ENCODE assay signal across 23 cellular contexts in genomic region chr19:4350111-4350510, GRCh38. TPM values are rescaled to one million over a fixed set of nuclear protein-coding genes. Genes with fewer than 3 reads are reported as not detected.
DNase-seq lines count a peak whose midpoint lies in the region; ATAC-seq, FAIRE-seq and TF ChIP-seq lines count a peak whose summit lies in the region.
"Had no signal": no experiment of that assay in that cellular context is flagged by ENCODE, and none has a peak within 500 bp of the region (broad histone marks: within the 10 kb centered on the region; RNA-seq: fewer than 3 reads in every experiment).

No MANE protein-coding gene starts in this region.

- no peak overlapping the region for H3K18ac ChIP-seq in H1 (ENCODE audit: extremely low read depth, low read length)

- H3K4me3 Mint-ChIP-seq in activated naive CD4-positive, alpha-beta T cell treated with anti-CD3 and anti-CD28 coated beads, Interleukin-2, amount 10 ng/mL, durations not matched to agents 7 days and 5 days, result no peak overlapping the region
- no peak overlapping the region for H3K4me3 Mint-ChIP-seq in stimulated activated naive B cell treated with anti-CD40 and anti-IgM and Interleukin-4, amounts not matched to agents 10 μg/mL and 1 μg/mL and 100 μg/mL, for 72 hours
- H3K4me3 Mint-ChIP-seq: CD4-positive, CD25-positive, alpha-beta regulatory T cell; IgD-negative memory B cell had no signal

- no peak for TF ChIP-seq EP300 in H1 (IDR thresholded peaks at IDR 0.05; ENCODE audit: borderline replicate concordance in 1 of 2, low read depth in 2 of 2, low read length in 2 of 2)

- H2BK12ac ChIP-seq in H1 (ENCODE audit: low read depth, low read length), result no peak overlapping the region

- H2BK120ac ChIP-seq in H1 (replicated peaks; ENCODE audit: low read depth, low read length), result no peak overlapping the region

- no peak for ATAC-seq in stimulated activated naive B cell treated with anti-CD40 and anti-IgM and Interleukin-4, amounts not matched to agents 10 μg/mL and 1 μg/mL and 100 μg/mL, for 72 hours (replicated peaks)
- ATAC-seq: GM12878, HCT116 had no signal

- H2BK15ac ChIP-seq in H1 (ENCODE audit: low read length), result no peak overlapping the region

- TF ChIP-seq POLR2A in H1 (IDR thresholded peaks at IDR 0.05; ENCODE audit: control extremely low read depth in 1 of 2, low read depth in 2 of 2, low read length in 2 of 2), result no peak

- H3K4me3 ChIP-seq in H7 (ENCODE audit: insufficient read depth, low read depth, low read length), result no peak overlapping the region
- H3K4me3 ChIP-seq in H1 (ENCODE audit: extremely low read depth in 1 of 4, insufficient read depth in 2 of 4, low read depth in 3 of 4, low read length in 4 of 4), result no peak overlapping the region
- H3K4me3 ChIP-seq: GM12878, SJCRH30 had no signal

- H3K9ac ChIP-seq in H1 (replicated peaks in 1 of 4; ENCODE audit: extremely low read depth in 1 of 4, low read depth in 3 of 4, low read length in 3 of 4), result no peak overlapping the region

- no peak for DNase-seq in activated naive CD4-positive, alpha-beta T cell treated with anti-CD3 and anti-CD28 coated beads, Interleukin-2, amount 10 ng/mL, durations not matched to agents 7 days and 5 days
- DNase-seq in activated naive CD4-positive, alpha-beta T cell treated with anti-CD3 and anti-CD28 coated beads, Interleukin-2, amount 50 U/mL, for 16 hours, result no peak
- peak; percentile 22 for DNase-seq in H7
- DNase-seq in H1 (ENCODE audit: low read depth in 1 of 2, low spot score in 2 of 2), result no peak
- DNase-seq in stimulated activated naive B cell treated with anti-CD40 and anti-IgM and Interleukin-4, amounts not matched to agents 10 μg/mL and 1 μg/mL and 100 μg/mL, for 72 hours, result no peak
- DNase-seq in activated CD8-positive, alpha-beta memory T cell treated with anti-CD3 and anti-CD28 coated beads, Interleukin-2, amount 50 U/mL, for 4 hours, result no peak
- DNase-seq in D721Med (ENCODE audit: insufficient read length, low spot score), result no peak
- DNase-seq: Caco-2; CD4-positive, CD25-positive, alpha-beta regulatory T cell; DND-41; Karpas-422; NCI-H1694 treated with DMSO at 0.1 percent for 48 hours; NCI-H2081 treated with DMSO at 0.1 percent for 48 hours; NCI-H2171 treated with DMSO at 0.1 percent for 48 hours; NCI-H526; SJCRH30 had no signal

- no peak overlapping the region for H3K4ac ChIP-seq in H1 (replicated peaks; ENCODE audit: insufficient read length, low read depth, low read length)

- no peak overlapping the region for H2BK20ac ChIP-seq in H1 (ENCODE audit: low read length)

- H3K4me2 ChIP-seq in H1 (ENCODE audit: insufficient read depth in 1 of 2, low read depth in 2 of 2, low read length in 2 of 2), result no peak overlapping the region

- POLR2A ChIA-PET in H1 (lab: Charles Lee; ENCODE audit: partially characterized antibody), result interaction anchor here (1.3 kb wide), 1 partner anchor 83 kb away, joined by 3 read pairs; no protein-coding TSS in a partner anchor

- H2AK5ac ChIP-seq in H1 (ENCODE audit: low read depth, low read length), result no peak overlapping the region

- H3K9me3 ChIP-seq in H1 (ENCODE audit: insufficient read depth in 2 of 2, low read depth in 1 of 2, low read length in 1 of 2), result no peaks in the 10 kb centered on the region
- H3K9me3 ChIP-seq: Caco-2, SJCRH30 had no signal

- FAIRE-seq in H1 (lab: Jason Lieb, UNC) (no peak), D721Med (lab: Jason Lieb, UNC) (no peak)
- FAIRE-seq: A204.1, GM12878, RCC 7860 had no signal

- H3K4me1 ChIP-seq in H1 (replicated peaks in 1 of 4; ENCODE audit: control insufficient read depth in 3 of 4, insufficient read depth in 4 of 4, low read length in 3 of 4), result peaks cover 0 to 2% (median 0%) of the 10 kb centered on the region in 4 experiments; a peak in 1 of 7 replicates
- H3K4me1 ChIP-seq: Caco-2, SJCRH30 had no signal

- H4K91ac ChIP-seq in H1 (replicated peaks; ENCODE audit: insufficient read length, low read length), result no peak overlapping the region

- no peak overlapping the region for H3K23ac ChIP-seq in H1 (ENCODE audit: insufficient read length)

- H4K20me1 ChIP-seq in H1 (replicated peaks in 1 of 2; ENCODE audit: control insufficient read depth in 1 of 2, insufficient read depth in 2 of 2, low read length in 2 of 2), result peaks cover 0 to 11% of the 10 kb centered on the region in 2 experiments

- no peaks in the 10 kb centered on the region for H3K9me3 Mint-ChIP-seq in activated naive CD4-positive, alpha-beta T cell treated with anti-CD3 and anti-CD28 coated beads, Interleukin-2, amount 10 ng/mL, durations not matched to agents 7 days and 5 days
- H3K9me3 Mint-ChIP-seq in stimulated activated naive B cell treated with anti-CD40 and anti-IgM and Interleukin-4, amounts not matched to agents 10 μg/mL and 1 μg/mL and 100 μg/mL, for 72 hours, result no peaks in the 10 kb centered on the region
- H3K9me3 Mint-ChIP-seq: CD4-positive, CD25-positive, alpha-beta regulatory T cell had no signal

- peaks cover 17% of the 10 kb centered on the region for H3K36me3 Mint-ChIP-seq in activated naive CD4-positive, alpha-beta T cell treated with anti-CD3 and anti-CD28 coated beads, Interleukin-2, amount 10 ng/mL, durations not matched to agents 7 days and 5 days
- H3K36me3 Mint-ChIP-seq in stimulated activated naive B cell treated with anti-CD40 and anti-IgM and Interleukin-4, amounts not matched to agents 10 μg/mL and 1 μg/mL and 100 μg/mL, for 72 hours, result peaks cover 35 to 59% of the 10 kb centered on the region in 2 donors

- H3K14ac ChIP-seq in H1 (ENCODE audit: insufficient read length), result no peak overlapping the region

- no peak overlapping the region for H2AFZ ChIP-seq in H1 (ENCODE audit: low read length)

- H3K4me1 Mint-ChIP-seq in activated naive CD4-positive, alpha-beta T cell treated with anti-CD3 and anti-CD28 coated beads, Interleukin-2, amount 10 ng/mL, durations not matched to agents 7 days and 5 days, result peaks cover 9% of the 10 kb centered on the region
- H3K4me1 Mint-ChIP-seq in stimulated activated naive B cell treated with anti-CD40 and anti-IgM and Interleukin-4, amounts not matched to agents 10 μg/mL and 1 μg/mL and 100 μg/mL, for 72 hours, result peaks cover 9 to 25% of the 10 kb centered on the region in 2 donors

- H3K27me3 Mint-ChIP-seq in activated naive CD4-positive, alpha-beta T cell treated with anti-CD3 and anti-CD28 coated beads, Interleukin-2, amount 10 ng/mL, durations not matched to agents 7 days and 5 days, result no peaks in the 10 kb centered on the region
- no peaks in the 10 kb centered on the region for H3K27me3 Mint-ChIP-seq in stimulated activated naive B cell treated with anti-CD40 and anti-IgM and Interleukin-4, amounts not matched to agents 10 μg/mL and 1 μg/mL and 100 μg/mL, for 72 hours
- H3K27me3 Mint-ChIP-seq: CD4-positive, CD25-positive, alpha-beta regulatory T cell; IgD-negative memory B cell had no signal

- no peak overlapping the region for H4K5ac ChIP-seq in H1 (ENCODE audit: insufficient read length, low read depth, low read length)

- H2BK5ac ChIP-seq in H1 (ENCODE audit: low read depth, low read length), result no peak overlapping the region

- H3K79me2 ChIP-seq in H1 (ENCODE audit: control insufficient read depth in 1 of 2, insufficient read depth in 2 of 2, low read length in 2 of 2), result no peaks in the 10 kb centered on the region

- H3K27ac Mint-ChIP-seq in activated naive CD4-positive, alpha-beta T cell treated with anti-CD3 and anti-CD28 coated beads, Interleukin-2, amount 10 ng/mL, durations not matched to agents 7 days and 5 days, result peak overlapping the region; percentile 65
- H3K27ac Mint-ChIP-seq in stimulated activated naive B cell treated with anti-CD40 and anti-IgM and Interleukin-4, amounts not matched to agents 10 μg/mL and 1 μg/mL and 100 μg/mL, for 72 hours, result peak overlapping the region; percentile 22
- H3K27ac Mint-ChIP-seq: IgD-negative memory B cell had no signal

- H3K27ac ChIP-seq in H1 (ENCODE audit: low read depth, low read length), result no peak overlapping the region
- H3K27ac ChIP-seq: SJCRH30 had no signal

- H3K23me2 ChIP-seq in H1 (ENCODE audit: low read depth, low read length), result no peaks in the 10 kb centered on the region

- no peak for TF ChIP-seq CTCF in H1 (IDR thresholded peaks at IDR 0.05; ENCODE audit: control extremely low read depth in 1 of 3, insufficient read depth in 1 of 3, low read depth in 1 of 3, low read length in 3 of 3)
- TF ChIP-seq CTCF in D721Med (IDR thresholded peaks at IDR 0.05; ENCODE audit: insufficient read depth, missing control alignments), result no peak

- H3K27me3 ChIP-seq in H7 (ENCODE audit: control insufficient read depth, insufficient read depth, low read length) (no peaks in the 10 kb centered on the region), H1 (replicated peaks in 1 of 4; ENCODE audit: control insufficient read depth in 3 of 4, extremely low read depth in 1 of 4, insufficient read depth in 3 of 4, low read length in 3 of 4) (no peaks in the 10 kb centered on the region)
- H3K27me3 ChIP-seq: SJCRH30 had no signal

- WGBS in H1 (ENCODE audit: extremely low coverage in 1 of 2, insufficient coverage in 1 of 2, insufficient read length in 1 of 2, insufficient replicate concordance in 2 of 2, low coverage in 1 of 2, low lambda C conversion rate in 2 of 2, missing lambda C conversion rate in 1 of 2), 2 experiments, result 95% methylated on average over 3 of the region's 8 CpGs; no CpG with 5 or more reads in 1 of the 2 experiments

- no peak for TF ChIP-seq RAD21 in H1 (IDR thresholded peaks at IDR 0.05 in 1 of 2, conservative IDR thresholded peaks at IDR 0.05 in 1 of 2; ENCODE audit: low read depth in 2 of 2, low read length in 2 of 2)

- H3K56ac ChIP-seq in H1 (replicated peaks; ENCODE audit: insufficient read length, low read depth, low read length), result no peak overlapping the region

- no peak overlapping the region for H4K8ac ChIP-seq in H1 (ENCODE audit: extremely low read depth, insufficient read depth, low read length)

- peaks cover 1% of the 10 kb centered on the region for H3K36me3 ChIP-seq in H7 (replicated peaks; ENCODE audit: control insufficient read depth, insufficient read depth, low read length)
- peaks cover 0 to 24% (median 10%) of the 10 kb centered on the region in 4 experiments; a peak in 6 of 8 replicates for H3K36me3 ChIP-seq in H1 (ENCODE audit: control insufficient read depth in 2 of 4, insufficient read depth in 4 of 4, low read length in 3 of 4)
- H3K36me3 ChIP-seq: SJCRH30 had no signal

- CTCF ChIA-PET in activated naive CD4-positive, alpha-beta T cell treated with anti-CD3 and anti-CD28 coated beads, Interleukin-2, amount 10 ng/mL, durations not matched to agents 7 days and 5 days (lab: Charles Lee), result interaction anchor here (1.0 to 1.1 kb wide), 2 partner anchors 83 to 119 kb away, joined by 3 to 4 read pairs; no protein-coding TSS in a partner anchor
- CTCF ChIA-PET in H1 (lab: Charles Lee; ENCODE audit: partially characterized antibody), result interaction anchor here (0.6 to 20.4 kb wide), 3 partner anchors 16 to 1359 kb away, joined by 3 to 311 read pairs (median 3); partner anchors contain the start of gene SHD

- no peaks in the 10 kb centered on the region for H3K79me1 ChIP-seq in H1 (ENCODE audit: low read depth, low read length)

RNA-seq across cellular contexts. Expression of gene MPND, which starts 6.7 kb away (rescaled TPM):
- total RNA-seq in H7 (2014; rRNA removed; shearing (Covaris generic)), result 11.4 and 17.4 TPM in 2 replicates
- 24.2 and 27.7 TPM in 2 replicates for total RNA-seq in H1 (2021; fragmentation: NEBNext Ultra II Directional; extraction: Animal tissue kit (Norgen Biotek cat#: 25700))
- 22.9 and 31.6 TPM in 2 replicates for polyA plus RNA-seq in H1 (2011; rRNA removed)
- 25.7 TPM for polyA plus RNA-seq in H1 (2011; cell fraction: cytosol; rRNA removed)
- 32.1 TPM for polyA plus RNA-seq in H1 (2011; cell fraction: nucleus; rRNA removed)
- polyA plus RNA-seq in H1 (2012, experiment 1 of 2), result 15.1 to 38.3 TPM (median 35.6 TPM) in 4 replicates
- 21.6 TPM for polyA plus RNA-seq in H1 (2012, experiment 2 of 2)
- 15.0 TPM for polyA plus RNA-seq in H1 (2013, experiment 1 of 2)
- 12.4 TPM for polyA plus RNA-seq in H1 (2013, experiment 2 of 2)
- polyA minus RNA-seq in H1 (2011; rRNA and poly(A)+ RNA removed), result 10.8 and 12.6 TPM in 2 replicates
- 13.0 TPM for polyA minus RNA-seq in H1 (2011; cell fraction: cytosol; rRNA and poly(A)+ RNA removed)
- polyA minus RNA-seq in H1 (2011; cell fraction: nucleus; rRNA and poly(A)+ RNA removed), result 15.3 TPM

RNA-seq across cellular contexts. Expression of gene STAP2, which starts 11.5 kb away (rescaled TPM):
- 14.2 and 18.0 TPM in 2 replicates for total RNA-seq in H7 (2014; rRNA removed; shearing (Covaris generic))
- 15.3 and 18.1 TPM in 2 replicates for total RNA-seq in H1 (2021; fragmentation: NEBNext Ultra II Directional; extraction: Animal tissue kit (Norgen Biotek cat#: 25700))
- 33.6 and 37.3 TPM in 2 replicates for polyA plus RNA-seq in H1 (2011; rRNA removed)
- polyA plus RNA-seq in H1 (2011; cell fraction: cytosol; rRNA removed), result 39.4 TPM
- 33.5 TPM for polyA plus RNA-seq in H1 (2011; cell fraction: nucleus; rRNA removed)
- polyA plus RNA-seq in H1 (2012, experiment 1 of 2), result 21.5 to 32.2 TPM (median 25.1 TPM) in 4 replicates
- polyA plus RNA-seq in H1 (2012, experiment 2 of 2), result 30.2 TPM
- polyA plus RNA-seq in H1 (2013, experiment 1 of 2), result 18.5 TPM
- polyA plus RNA-seq in H1 (2013, experiment 2 of 2), result 19.0 TPM
- polyA minus RNA-seq in H1 (2011; rRNA and poly(A)+ RNA removed), result 11.4 and 11.9 TPM in 2 replicates
- polyA minus RNA-seq in H1 (2011; cell fraction: cytosol; rRNA and poly(A)+ RNA removed), result 12.0 TPM
- polyA minus RNA-seq in H1 (2011; cell fraction: nucleus; rRNA and poly(A)+ RNA removed), result 8.0 TPM
- polyA plus RNA-seq: IgD-negative memory B cell had no signal

RNA-seq across cellular contexts. Expression of gene FSD1, which starts 45.7 kb away (rescaled TPM):
- total RNA-seq in H7 (2014; rRNA removed; shearing (Covaris generic)), result 29.8 and 34.1 TPM in 2 replicates
- total RNA-seq in H1 (2021; fragmentation: NEBNext Ultra II Directional; extraction: Animal tissue kit (Norgen Biotek cat#: 25700)), result 54.8 and 58.8 TPM in 2 replicates
- polyA plus RNA-seq in H1 (2011; rRNA removed), result 181 and 194 TPM in 2 replicates
- polyA plus RNA-seq in H1 (2011; cell fraction: cytosol; rRNA removed), result 135 TPM
- 150 TPM for polyA plus RNA-seq in H1 (2011; cell fraction: nucleus; rRNA removed)
- 50.5 to 86.8 TPM (median 84.0 TPM) in 4 replicates for polyA plus RNA-seq in H1 (2012, experiment 1 of 2)
- 95.6 TPM for polyA plus RNA-seq in H1 (2012, experiment 2 of 2)
- polyA plus RNA-seq in H1 (2013, experiment 1 of 2), result 46.1 TPM
- 42.6 TPM for polyA plus RNA-seq in H1 (2013, experiment 2 of 2)
- polyA minus RNA-seq in H1 (2011; rRNA and poly(A)+ RNA removed), result 26.0 and 38.0 TPM in 2 replicates
- 40.8 TPM for polyA minus RNA-seq in H1 (2011; cell fraction: cytosol; rRNA and poly(A)+ RNA removed)
- 25.0 TPM for polyA minus RNA-seq in H1 (2011; cell fraction: nucleus; rRNA and poly(A)+ RNA removed)

RNA-seq across cellular contexts. Expression of gene TMIGD2, which starts 47.9 kb away (rescaled TPM):
- total RNA-seq in H7 (2014; rRNA removed; shearing (Covaris generic)), result 0.45 and 0.78 TPM in 2 replicates
- 0.38 and 0.41 TPM in 2 replicates for total RNA-seq in H1 (2021; fragmentation: NEBNext Ultra II Directional; extraction: Animal tissue kit (Norgen Biotek cat#: 25700))
- 0.39 and 0.58 TPM in 2 replicates for polyA plus RNA-seq in H1 (2011; rRNA removed)
- 0.40 TPM for polyA plus RNA-seq in H1 (2011; cell fraction: cytosol; rRNA removed)
- 0.17 TPM for polyA plus RNA-seq in H1 (2011; cell fraction: nucleus; rRNA removed)
- 0.19 to 0.50 TPM (median 0.50 TPM) in 3 of 4 replicates, not detected in the other for polyA plus RNA-seq in H1 (2012, experiment 1 of 2)
- 0.55 TPM for polyA plus RNA-seq in H1 (2012, experiment 2 of 2)
- 1.1 TPM for polyA plus RNA-seq in H1 (2013, experiment 1 of 2)
- polyA plus RNA-seq in H1 (2013, experiment 2 of 2), result 1.1 TPM
- polyA minus RNA-seq in H1 (2011; rRNA and poly(A)+ RNA removed), result not detected in 2 replicates
- not detected for polyA minus RNA-seq in H1 (2011; cell fraction: cytosol; rRNA and poly(A)+ RNA removed)
- polyA minus RNA-seq in H1 (2011; cell fraction: nucleus; rRNA and poly(A)+ RNA removed), result not detected
- total RNA-seq: Caco-2, M059J had no signal
- polyA plus RNA-seq: BJ had no signal

RNA-seq across cellular contexts. Expression of gene SH3GL1, which starts 50.2 kb away (rescaled TPM):
- 73.1 and 97.7 TPM in 2 replicates for total RNA-seq in H7 (2014; rRNA removed; shearing (Covaris generic))
- total RNA-seq in H1 (2021; fragmentation: NEBNext Ultra II Directional; extraction: Animal tissue kit (Norgen Biotek cat#: 25700)), result 102 TPM in 2 replicates
- 81.5 and 120 TPM in 2 replicates for polyA plus RNA-seq in H1 (2011; rRNA removed)
- polyA plus RNA-seq in H1 (2011; cell fraction: cytosol; rRNA removed), result 72.0 TPM
- 90.4 TPM for polyA plus RNA-seq in H1 (2011; cell fraction: nucleus; rRNA removed)
- 57.4 to 81.4 TPM (median 79.5 TPM) in 4 replicates for polyA plus RNA-seq in H1 (2012, experiment 1 of 2)
- 84.4 TPM for polyA plus RNA-seq in H1 (2012, experiment 2 of 2)
- 86.5 TPM for polyA plus RNA-seq in H1 (2013, experiment 1 of 2)
- 87.7 TPM for polyA plus RNA-seq in H1 (2013, experiment 2 of 2)
- polyA minus RNA-seq in H1 (2011; rRNA and poly(A)+ RNA removed), result 18.0 and 18.8 TPM in 2 replicates
- 40.1 TPM for polyA minus RNA-seq in H1 (2011; cell fraction: cytosol; rRNA and poly(A)+ RNA removed)
- 27.2 TPM for polyA minus RNA-seq in H1 (2011; cell fraction: nucleus; rRNA and poly(A)+ RNA removed)
